Comparison of ENCODE assay signal across 34 cellular contexts in genomic region chr5:112279082-112279481, GRCh38.
"Had no signal": no experiment of that assay in that cellular context is flagged by ENCODE, and none has a peak within 500 bp of the region (broad histone marks: within the 10 kb centered on the region; RNA-seq: fewer than 3 reads in every experiment).

No MANE protein-coding gene starts in this region.

- H3K27ac ChIP-seq: adrenal gland, breast epithelium, cardiac muscle cell, colonic mucosa, esophagus muscularis mucosa, gastroesophageal sphincter had no signal

- H3K4me1 Mint-ChIP-seq: activated CD4-positive, alpha-beta T cell treated with anti-CD3 and anti-CD28 coated beads for 36 hours; activated CD4-positive, alpha-beta T cell treated with anti-CD3 and anti-CD28 coated beads, Interleukin-2, amount 10 ng/mL, durations not matched to agents 24 days and 14 days; activated CD8-positive, alpha-beta memory T cell treated with anti-CD3 and anti-CD28 coated beads, Interleukin-2, amount 10 ng/mL, durations not matched to agents 7 days and 5 days; activated naive CD4-positive, alpha-beta T cell treated with anti-CD3 and anti-CD28 coated beads, Interleukin-2, amount 50 U/mL, for 24 hours; activated naive CD8-positive, alpha-beta T cell treated with anti-CD3 and anti-CD28 coated beads for 36 hours; activated naive CD8-positive, alpha-beta T cell treated with anti-CD3 and anti-CD28 coated beads, Interleukin-2, amount 50 U/mL, for 24 hours had no signal

- H3K36me3 Mint-ChIP-seq: activated CD4-positive, alpha-beta memory T cell treated with anti-CD3 and anti-CD28 coated beads for 36 hours; activated CD8-positive, alpha-beta memory T cell treated with anti-CD3 and anti-CD28 coated beads, Interleukin-2, amount 10 ng/mL, durations not matched to agents 7 days and 5 days; activated naive CD4-positive, alpha-beta T cell treated with anti-CD3 and anti-CD28 coated beads, Interleukin-2, amount 50 U/mL, for 24 hours; activated naive CD8-positive, alpha-beta T cell treated with anti-CD3 and anti-CD28 coated beads for 36 hours; brain had no signal

- H3K27me3 Mint-ChIP-seq: activated naive CD8-positive, alpha-beta T cell treated with anti-CD3 and anti-CD28 coated beads for 36 hours had no signal

- H3K4me3 Mint-ChIP-seq: activated CD4-positive, alpha-beta memory T cell treated with anti-CD3 and anti-CD28 coated beads for 36 hours; activated CD4-positive, alpha-beta T cell treated with anti-CD3 and anti-CD28 coated beads for 36 hours; activated CD4-positive, alpha-beta T cell treated with anti-CD3 and anti-CD28 coated beads, Interleukin-2, amount 10 ng/mL, durations not matched to agents 24 days and 14 days; activated CD8-positive, alpha-beta memory T cell treated with anti-CD3 and anti-CD28 coated beads, Interleukin-2, amount 10 ng/mL, durations not matched to agents 7 days and 5 days; activated CD8-positive, alpha-beta T cell treated with anti-CD3 and anti-CD28 coated beads, Interleukin-2, amount 10 ng/mL, durations not matched to agents 7 days and 5 days; activated naive CD4-positive, alpha-beta T cell treated with anti-CD3 and anti-CD28 coated beads for 36 hours; activated naive CD4-positive, alpha-beta T cell treated with anti-CD3 and anti-CD28 coated beads, Interleukin-2, amount 50 U/mL, for 24 hours; activated naive CD8-positive, alpha-beta T cell treated with anti-CD3 and anti-CD28 coated beads for 36 hours; activated naive CD8-positive, alpha-beta T cell treated with anti-CD3 and anti-CD28 coated beads, Interleukin-2, amount 50 U/mL, for 24 hours; activated T-helper 1 cell treated with anti-CD3 and anti-CD28 coated beads, Interleukin-12 subunit alpha, Interleukin-12 subunit beta, Interleukin-2, Interleukin-4 antibody, amounts not matched to agents 30 ng/mL and 10 ng/mL and 1 ng/mL, durations not matched to agents 14 hours and 24 hours and 36 hours; brain; endodermal cell had no signal

- H3K9me3 Mint-ChIP-seq: activated CD4-positive, alpha-beta memory T cell treated with anti-CD3 and anti-CD28 coated beads for 36 hours; activated CD4-positive, alpha-beta T cell treated with anti-CD3 and anti-CD28 coated beads, Interleukin-2, amount 10 ng/mL, durations not matched to agents 24 days and 14 days; activated naive CD4-positive, alpha-beta T cell treated with anti-CD3 and anti-CD28 coated beads for 36 hours; activated naive CD4-positive, alpha-beta T cell treated with anti-CD3 and anti-CD28 coated beads, Interleukin-2, amount 50 U/mL, for 24 hours; activated naive CD8-positive, alpha-beta T cell treated with anti-CD3 and anti-CD28 coated beads for 36 hours; activated naive CD8-positive, alpha-beta T cell treated with anti-CD3 and anti-CD28 coated beads, Interleukin-2, amount 50 U/mL, for 24 hours; activated T-helper 1 cell treated with anti-CD3 and anti-CD28 coated beads, Interleukin-12 subunit alpha, Interleukin-12 subunit beta, Interleukin-2, Interleukin-4 antibody, amounts not matched to agents 30 ng/mL and 10 ng/mL and 1 ng/mL, durations not matched to agents 14 hours and 24 hours and 36 hours; activated T-helper 2 cell treated with anti-CD3 and anti-CD28 coated beads, Interferon-gamma antibody, Interleukin-2, Interleukin-4, amounts not matched to agents 10 μg/mL and 5 μg/mL and 100 μg/mL, durations not matched to agents 14 hours and 24 hours and 36 hours; brain; endodermal cell had no signal

- H3K4me3 ChIP-seq: adrenal gland, breast epithelium, cardiac muscle cell, colonic mucosa, esophagus muscularis mucosa, gastroesophageal sphincter had no signal

- H3K27ac Mint-ChIP-seq: activated CD4-positive, alpha-beta memory T cell treated with anti-CD3 and anti-CD28 coated beads for 36 hours; activated CD4-positive, alpha-beta T cell treated with anti-CD3 and anti-CD28 coated beads for 36 hours; activated CD4-positive, alpha-beta T cell treated with anti-CD3 and anti-CD28 coated beads, Interleukin-2, amount 10 ng/mL, durations not matched to agents 24 days and 14 days; activated CD8-positive, alpha-beta memory T cell treated with anti-CD3 and anti-CD28 coated beads, Interleukin-2, amount 10 ng/mL, durations not matched to agents 7 days and 5 days; activated CD8-positive, alpha-beta T cell treated with anti-CD3 and anti-CD28 coated beads, Interleukin-2, amount 10 ng/mL, durations not matched to agents 7 days and 5 days; activated naive CD4-positive, alpha-beta T cell treated with anti-CD3 and anti-CD28 coated beads for 36 hours; activated naive CD4-positive, alpha-beta T cell treated with anti-CD3 and anti-CD28 coated beads, Interleukin-2, amount 50 U/mL, for 24 hours; activated naive CD8-positive, alpha-beta T cell treated with anti-CD3 and anti-CD28 coated beads for 36 hours; activated naive CD8-positive, alpha-beta T cell treated with anti-CD3 and anti-CD28 coated beads, Interleukin-2, amount 50 U/mL, for 24 hours; activated T-helper 1 cell treated with anti-CD3 and anti-CD28 coated beads, Interleukin-12 subunit alpha, Interleukin-12 subunit beta, Interleukin-2, Interleukin-4 antibody, amounts not matched to agents 30 ng/mL and 10 ng/mL and 1 ng/mL, durations not matched to agents 14 hours and 24 hours and 36 hours; activated T-helper 2 cell treated with anti-CD3 and anti-CD28 coated beads, Interferon-gamma antibody, Interleukin-2, Interleukin-4, amounts not matched to agents 10 μg/mL and 5 μg/mL and 100 μg/mL, durations not matched to agents 14 hours and 24 hours and 36 hours; endodermal cell had no signal

- H3K4me1 ChIP-seq: adrenal gland, breast epithelium, colonic mucosa, esophagus muscularis mucosa, gastroesophageal sphincter had no signal

- H3K9me3 ChIP-seq: adrenal gland, breast epithelium, colonic mucosa, esophagus muscularis mucosa, gastroesophageal sphincter had no signal

- H3K36me3 ChIP-seq: adrenal gland, breast epithelium, cardiac muscle cell, colonic mucosa, esophagus muscularis mucosa, gastroesophageal sphincter had no signal

- DNase-seq: activated CD4-positive, alpha-beta memory T cell treated with anti-CD3 and anti-CD28 coated beads for 36 hours; activated CD4-positive, alpha-beta T cell treated with anti-CD3 and anti-CD28 coated beads for 36 hours; activated CD4-positive, alpha-beta T cell treated with anti-CD3 and anti-CD28 coated beads, Interleukin-2, amount 10 ng/mL, durations not matched to agents 24 days and 14 days; activated CD4-positive, CD25-positive, alpha-beta regulatory T cell; activated CD4-positive, CD25-positive, alpha-beta regulatory T cell treated with anti-CD3 and anti-CD28 coated beads, Interleukin-2, amount 50 U/mL, for 72 hours; activated CD8-positive, alpha-beta memory T cell treated with anti-CD3 and anti-CD28 coated beads, Interleukin-2, amount 10 ng/mL, durations not matched to agents 7 days and 5 days; activated CD8-positive, alpha-beta memory T cell treated with anti-CD3 and anti-CD28 coated beads, Interleukin-2, amount 50 U/mL, for 4 hours; activated CD8-positive, alpha-beta T cell treated with anti-CD3 and anti-CD28 coated beads, Interleukin-2, amount 10 ng/mL, durations not matched to agents 7 days and 5 days; activated effector memory CD4-positive, alpha-beta T cell treated with anti-CD3 and anti-CD28 coated beads, Interleukin-2, amount 50 U/mL, for 16 hours; activated naive CD4-positive, alpha-beta T cell treated with anti-CD3 and anti-CD28 coated beads for 36 hours; activated naive CD8-positive, alpha-beta T cell treated with anti-CD3 and anti-CD28 coated beads for 36 hours; activated naive CD8-positive, alpha-beta T cell treated with anti-CD3 and anti-CD28 coated beads, Interleukin-2, amount 50 U/mL, for 24 hours; activated T-cell treated with anti-CD3 and anti-CD28 coated beads, Interleukin-2, amount 50 U/mL, for 1 hour; activated T-cell treated with anti-CD3 and anti-CD28 coated beads, Interleukin-2, amount 50 U/mL, for 48 hours; adrenal gland; amygdala; aorta; central memory CD4-positive, alpha-beta T cell; cerebellar nuclear complex; colonic mucosa; effector memory CD4-positive, alpha-beta T cell; endodermal cell; erythroblast; foreskin melanocyte; head of caudate nucleus; T-helper 2 cell had no signal
